2 cellular contexts compared by ENCODE assay signal in genomic region chr12:76242813-76243540, GRCh38.
TF ChIP-seq lines count a peak whose summit lies in the region.

No MANE protein-coding gene starts in this region.

TF ChIP-seq in SK-N-SH, 30 proteins besides CTCF, POLR2A, EP300 and RAD21 (continued from another document):
- TF ChIP-seq REST (IDR thresholded peaks at IDR 0.05; ENCODE audit: low read depth, low read length) (no peak), IRF3 (IDR thresholded peaks at IDR 0.05; ENCODE audit: low read depth, low read length) (no peak), TCF12 (IDR thresholded peaks at IDR 0.05) (0 out of 2 replicates have a peak, but pooled peaks have one; percentile 11)
- TF ChIP-seq, protein P1, sequence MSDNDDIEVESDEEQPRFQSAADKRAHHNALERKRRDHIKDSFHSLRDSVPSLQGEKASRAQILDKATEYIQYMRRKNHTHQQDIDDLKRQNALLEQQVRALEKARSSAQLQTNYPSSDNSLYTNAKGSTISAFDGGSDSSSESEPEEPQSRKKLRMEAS (IDR thresholded peaks at IDR 0.05; ENCODE audit: low read depth): peak; percentile 47; the same call in 1 of the 2 replicates

TF ChIP-seq in SK-N-SH treated with all-trans-retinoic acid at 6 μM for 48 hours, 23 proteins besides CTCF, POLR2A, EP300 and RAD21 (continued from another document):
- TF ChIP-seq CREB5 (CRISPR knock-in tag; IDR thresholded peaks at IDR 0.05; ENCODE audit: low read depth): no peak
- no peak for TF ChIP-seq CSRNP3 (CRISPR knock-in tag; IDR thresholded peaks at IDR 0.05)
TF ChIP-seq in SK-N-SH treated with all-trans-retinoic acid at 6 μM for 48 hours: peak in this region for 0.
